Comparison of ENCODE assay signal across 2 cellular contexts in the genomic region with DNA sequence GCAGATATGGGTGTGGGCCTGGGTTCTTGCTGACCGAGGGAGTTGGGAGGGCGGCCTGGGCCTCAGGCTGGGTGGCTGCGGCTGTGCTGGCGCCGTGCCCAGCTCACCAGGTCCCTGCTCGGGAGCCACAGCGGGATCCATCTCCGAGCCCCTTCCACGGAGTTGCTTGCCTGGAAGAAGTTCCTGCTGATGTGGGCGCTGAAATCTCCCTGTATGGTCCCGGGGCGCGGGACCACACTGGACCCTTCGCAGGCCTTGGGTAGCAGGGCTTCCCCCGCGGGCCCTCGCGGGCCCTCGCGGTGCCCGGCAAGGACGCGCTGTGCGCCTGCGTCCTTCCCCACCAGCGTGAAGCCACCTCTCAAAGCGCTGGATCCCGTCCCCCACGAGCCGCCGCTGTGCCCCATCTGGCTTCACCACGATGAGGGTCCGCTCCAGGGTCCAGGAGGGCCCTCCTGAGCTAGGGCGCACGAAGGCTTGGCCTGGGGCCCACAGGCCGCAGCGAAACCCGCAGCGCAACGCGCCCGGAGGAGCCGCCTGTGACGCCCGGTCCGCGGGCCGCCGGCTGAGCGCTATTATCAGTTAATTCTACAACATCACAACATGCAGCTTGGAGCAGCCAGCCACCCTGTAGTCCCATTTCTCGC.
A peak's percentile ranks its signal among the peaks of the same experiment; 100 is the strongest.
TF ChIP-seq lines count a peak whose summit lies in the region.

No MANE protein-coding gene starts in this region.

TF ChIP-seq in GM23338, 12 proteins besides CTCF, POLR2A, EP300 and RAD21:
- TF ChIP-seq EZH2 (IDR thresholded peaks at IDR 0.05; ENCODE audit: low read depth, unreplicated experiment) (no peak), EZH2phosphoT487 (IDR thresholded peaks at IDR 0.05; ENCODE audit: unreplicated experiment) (no peak), ZNF331 (CRISPR knock-in tag; IDR thresholded peaks at IDR 0.05; ENCODE audit: low read depth) (no peak), JUNB (IDR thresholded peaks at IDR 0.05; ENCODE audit: unreplicated experiment) (no peak), ZNF114 (CRISPR knock-in tag; IDR thresholded peaks at IDR 0.05) (no peak), CREB1 (CRISPR knock-in tag; IDR thresholded peaks at IDR 0.05; ENCODE audit: low read depth) (no peak), STAT1 (IDR thresholded peaks at IDR 0.05; ENCODE audit: unreplicated experiment) (no peak), NANOG (IDR thresholded peaks at IDR 0.05; ENCODE audit: borderline replicate concordance) (no peak)
- TF ChIP-seq, protein P1, sequence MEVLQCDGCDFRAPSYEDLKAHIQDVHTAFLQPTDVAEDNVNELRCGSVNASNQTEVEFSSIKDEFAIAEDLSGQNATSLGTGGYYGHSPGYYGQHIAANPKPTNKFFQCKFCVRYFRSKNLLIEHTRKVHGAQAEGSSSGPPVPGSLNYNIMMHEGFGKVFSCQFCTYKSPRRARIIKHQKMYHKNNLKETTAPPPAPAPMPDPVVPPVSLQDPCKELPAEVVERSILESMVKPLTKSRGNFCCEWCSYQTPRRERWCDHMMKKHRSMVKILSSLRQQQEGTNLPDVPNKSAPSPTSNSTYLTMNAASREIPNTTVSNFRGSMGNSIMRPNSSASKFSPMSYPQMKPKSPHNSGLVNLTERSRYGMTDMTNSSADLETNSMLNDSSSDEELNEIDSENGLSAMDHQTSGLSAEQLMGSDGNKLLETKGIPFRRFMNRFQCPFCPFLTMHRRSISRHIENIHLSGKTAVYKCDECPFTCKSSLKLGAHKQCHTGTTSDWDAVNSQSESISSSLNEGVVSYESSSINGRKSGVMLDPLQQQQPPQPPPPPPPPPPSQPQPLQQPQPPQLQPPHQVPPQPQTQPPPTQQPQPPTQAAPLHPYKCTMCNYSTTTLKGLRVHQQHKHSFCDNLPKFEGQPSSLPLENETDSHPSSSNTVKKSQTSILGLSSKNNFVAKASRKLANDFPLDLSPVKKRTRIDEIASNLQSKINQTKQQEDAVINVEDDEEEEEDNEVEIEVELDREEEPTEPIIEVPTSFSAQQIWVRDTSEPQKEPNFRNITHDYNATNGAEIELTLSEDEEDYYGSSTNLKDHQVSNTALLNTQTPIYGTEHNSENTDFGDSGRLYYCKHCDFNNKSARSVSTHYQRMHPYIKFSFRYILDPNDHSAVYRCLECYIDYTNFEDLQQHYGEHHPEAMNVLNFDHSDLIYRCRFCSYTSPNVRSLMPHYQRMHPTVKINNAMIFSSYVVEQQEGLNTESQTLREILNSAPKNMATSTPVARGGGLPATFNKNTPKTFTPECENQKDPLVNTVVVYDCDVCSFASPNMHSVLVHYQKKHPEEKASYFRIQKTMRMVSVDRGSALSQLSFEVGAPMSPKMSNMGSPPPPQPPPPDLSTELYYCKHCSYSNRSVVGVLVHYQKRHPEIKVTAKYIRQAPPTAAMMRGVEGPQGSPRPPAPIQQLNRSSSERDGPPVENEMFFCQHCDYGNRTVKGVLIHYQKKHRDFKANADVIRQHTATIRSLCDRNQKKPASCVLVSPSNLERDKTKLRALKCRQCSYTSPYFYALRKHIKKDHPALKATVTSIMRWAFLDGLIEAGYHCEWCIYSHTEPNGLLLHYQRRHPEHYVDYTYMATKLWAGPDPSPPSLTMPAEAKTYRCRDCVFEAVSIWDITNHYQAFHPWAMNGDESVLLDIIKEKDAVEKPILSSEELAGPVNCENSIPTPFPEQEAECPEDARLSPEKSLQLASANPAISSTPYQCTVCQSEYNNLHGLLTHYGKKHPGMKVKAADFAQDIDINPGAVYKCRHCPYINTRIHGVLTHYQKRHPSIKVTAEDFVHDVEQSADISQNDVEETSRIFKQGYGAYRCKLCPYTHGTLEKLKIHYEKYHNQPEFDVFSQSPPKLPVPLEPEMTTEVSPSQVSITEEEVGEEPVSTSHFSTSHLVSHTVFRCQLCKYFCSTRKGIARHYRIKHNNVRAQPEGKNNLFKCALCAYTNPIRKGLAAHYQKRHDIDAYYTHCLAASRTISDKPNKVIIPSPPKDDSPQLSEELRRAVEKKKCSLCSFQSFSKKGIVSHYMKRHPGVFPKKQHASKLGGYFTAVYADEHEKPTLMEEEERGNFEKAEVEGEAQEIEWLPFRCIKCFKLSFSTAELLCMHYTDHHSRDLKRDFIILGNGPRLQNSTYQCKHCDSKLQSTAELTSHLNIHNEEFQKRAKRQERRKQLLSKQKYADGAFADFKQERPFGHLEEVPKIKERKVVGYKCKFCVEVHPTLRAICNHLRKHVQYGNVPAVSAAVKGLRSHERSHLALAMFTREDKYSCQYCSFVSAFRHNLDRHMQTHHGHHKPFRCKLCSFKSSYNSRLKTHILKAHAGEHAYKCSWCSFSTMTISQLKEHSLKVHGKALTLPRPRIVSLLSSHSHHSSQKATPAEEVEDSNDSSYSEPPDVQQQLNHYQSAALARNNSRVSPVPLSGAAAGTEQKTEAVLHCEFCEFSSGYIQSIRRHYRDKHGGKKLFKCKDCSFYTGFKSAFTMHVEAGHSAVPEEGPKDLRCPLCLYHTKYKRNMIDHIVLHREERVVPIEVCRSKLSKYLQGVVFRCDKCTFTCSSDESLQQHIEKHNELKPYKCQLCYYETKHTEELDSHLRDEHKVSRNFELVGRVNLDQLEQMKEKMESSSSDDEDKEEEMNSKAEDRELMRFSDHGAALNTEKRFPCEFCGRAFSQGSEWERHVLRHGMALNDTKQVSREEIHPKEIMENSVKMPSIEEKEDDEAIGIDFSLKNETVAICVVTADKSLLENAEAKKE (CRISPR knock-in tag; IDR thresholded peaks at IDR 0.05): no peak
- TF ChIP-seq, protein P2, sequence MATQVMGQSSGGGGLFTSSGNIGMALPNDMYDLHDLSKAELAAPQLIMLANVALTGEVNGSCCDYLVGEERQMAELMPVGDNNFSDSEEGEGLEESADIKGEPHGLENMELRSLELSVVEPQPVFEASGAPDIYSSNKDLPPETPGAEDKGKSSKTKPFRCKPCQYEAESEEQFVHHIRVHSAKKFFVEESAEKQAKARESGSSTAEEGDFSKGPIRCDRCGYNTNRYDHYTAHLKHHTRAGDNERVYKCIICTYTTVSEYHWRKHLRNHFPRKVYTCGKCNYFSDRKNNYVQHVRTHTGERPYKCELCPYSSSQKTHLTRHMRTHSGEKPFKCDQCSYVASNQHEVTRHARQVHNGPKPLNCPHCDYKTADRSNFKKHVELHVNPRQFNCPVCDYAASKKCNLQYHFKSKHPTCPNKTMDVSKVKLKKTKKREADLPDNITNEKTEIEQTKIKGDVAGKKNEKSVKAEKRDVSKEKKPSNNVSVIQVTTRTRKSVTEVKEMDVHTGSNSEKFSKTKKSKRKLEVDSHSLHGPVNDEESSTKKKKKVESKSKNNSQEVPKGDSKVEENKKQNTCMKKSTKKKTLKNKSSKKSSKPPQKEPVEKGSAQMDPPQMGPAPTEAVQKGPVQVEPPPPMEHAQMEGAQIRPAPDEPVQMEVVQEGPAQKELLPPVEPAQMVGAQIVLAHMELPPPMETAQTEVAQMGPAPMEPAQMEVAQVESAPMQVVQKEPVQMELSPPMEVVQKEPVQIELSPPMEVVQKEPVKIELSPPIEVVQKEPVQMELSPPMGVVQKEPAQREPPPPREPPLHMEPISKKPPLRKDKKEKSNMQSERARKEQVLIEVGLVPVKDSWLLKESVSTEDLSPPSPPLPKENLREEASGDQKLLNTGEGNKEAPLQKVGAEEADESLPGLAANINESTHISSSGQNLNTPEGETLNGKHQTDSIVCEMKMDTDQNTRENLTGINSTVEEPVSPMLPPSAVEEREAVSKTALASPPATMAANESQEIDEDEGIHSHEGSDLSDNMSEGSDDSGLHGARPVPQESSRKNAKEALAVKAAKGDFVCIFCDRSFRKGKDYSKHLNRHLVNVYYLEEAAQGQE (IDR thresholded peaks at IDR 0.05; ENCODE audit: unreplicated experiment): no peak

TF ChIP-seq in K562, 482 proteins besides CTCF, POLR2A, EP300 and RAD21:
- TF ChIP-seq BRD9 (IDR thresholded peaks at IDR 0.05; ENCODE audit: low read depth, partially characterized antibody) (no peak), TSC22D4 (tag; IDR thresholded peaks at IDR 0.05) (no peak), ZNF347 (CRISPR knock-in tag; IDR thresholded peaks at IDR 0.05; ENCODE audit: low read depth) (no peak), PRPF4 (IDR thresholded peaks at IDR 0.05; ENCODE audit: insufficient read depth, low read depth, low read length, poor library complexity, severe bottlenecking) (no peak), PCBP1 (IDR thresholded peaks at IDR 0.05; ENCODE audit: low read depth, low read length, poor library complexity, severe bottlenecking) (peak; percentile 39), NFIC (IDR thresholded peaks at IDR 0.05) (peak; percentile 71), PHF21A (IDR thresholded peaks at IDR 0.05; ENCODE audit: borderline replicate concordance, low read depth) (no peak)
- TF ChIP-seq, protein P3, sequence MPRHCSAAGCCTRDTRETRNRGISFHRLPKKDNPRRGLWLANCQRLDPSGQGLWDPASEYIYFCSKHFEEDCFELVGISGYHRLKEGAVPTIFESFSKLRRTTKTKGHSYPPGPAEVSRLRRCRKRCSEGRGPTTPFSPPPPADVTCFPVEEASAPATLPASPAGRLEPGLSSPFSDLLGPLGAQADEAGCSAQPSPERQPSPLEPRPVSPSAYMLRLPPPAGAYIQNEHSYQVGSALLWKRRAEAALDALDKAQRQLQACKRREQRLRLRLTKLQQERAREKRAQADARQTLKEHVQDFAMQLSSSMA (CRISPR knock-in tag; IDR thresholded peaks at IDR 0.05): no peak
- TF ChIP-seq, protein P4, sequence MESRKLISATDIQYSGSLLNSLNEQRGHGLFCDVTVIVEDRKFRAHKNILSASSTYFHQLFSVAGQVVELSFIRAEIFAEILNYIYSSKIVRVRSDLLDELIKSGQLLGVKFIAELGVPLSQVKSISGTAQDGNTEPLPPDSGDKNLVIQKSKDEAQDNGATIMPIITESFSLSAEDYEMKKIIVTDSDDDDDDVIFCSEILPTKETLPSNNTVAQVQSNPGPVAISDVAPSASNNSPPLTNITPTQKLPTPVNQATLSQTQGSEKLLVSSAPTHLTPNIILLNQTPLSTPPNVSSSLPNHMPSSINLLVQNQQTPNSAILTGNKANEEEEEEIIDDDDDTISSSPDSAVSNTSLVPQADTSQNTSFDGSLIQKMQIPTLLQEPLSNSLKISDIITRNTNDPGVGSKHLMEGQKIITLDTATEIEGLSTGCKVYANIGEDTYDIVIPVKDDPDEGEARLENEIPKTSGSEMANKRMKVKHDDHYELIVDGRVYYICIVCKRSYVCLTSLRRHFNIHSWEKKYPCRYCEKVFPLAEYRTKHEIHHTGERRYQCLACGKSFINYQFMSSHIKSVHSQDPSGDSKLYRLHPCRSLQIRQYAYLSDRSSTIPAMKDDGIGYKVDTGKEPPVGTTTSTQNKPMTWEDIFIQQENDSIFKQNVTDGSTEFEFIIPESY (CRISPR knock-in tag; IDR thresholded peaks at IDR 0.05): peak; percentile 94
